25 cellular contexts compared by ENCODE assay signal in the genomic region with DNA sequence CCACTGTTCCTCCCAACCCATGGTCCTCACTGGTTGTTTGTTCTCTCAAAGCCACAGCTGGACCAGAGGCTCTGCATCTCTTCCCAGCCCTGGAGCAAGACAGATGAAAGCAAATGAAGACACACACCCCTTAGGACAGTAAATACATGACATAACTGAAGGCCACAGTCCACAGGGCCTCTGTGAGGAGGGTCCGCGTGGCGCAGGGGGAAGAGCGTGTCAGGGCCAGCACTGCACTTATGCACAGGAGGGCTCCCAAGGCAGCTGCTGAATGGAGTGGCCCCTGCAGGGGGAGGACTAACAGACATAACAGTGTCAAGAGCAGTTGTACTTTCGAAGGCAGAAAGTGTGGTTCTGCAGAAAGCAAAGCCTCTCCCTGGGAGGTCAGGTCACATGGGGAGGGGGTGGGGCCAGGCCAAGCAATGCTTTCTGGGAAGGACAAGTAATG.
DNase-seq lines count a peak whose midpoint lies in the region; ATAC-seq, FAIRE-seq and TF ChIP-seq lines count a peak whose summit lies in the region.
"Had no signal": no experiment of that assay in that cellular context is flagged by ENCODE, and none has a peak within 500 bp of the region (broad histone marks: within the 10 kb centered on the region; RNA-seq: fewer than 3 reads in every experiment).

No MANE protein-coding gene starts in this region.

- H3K9me3 Mint-ChIP-seq in CD4-positive, CD25-positive, alpha-beta regulatory T cell: no peaks in the 10 kb centered on the region
- H3K9me3 Mint-ChIP-seq in brain (no peaks in the 10 kb centered on the region), neural progenitor cell (no peaks in the 10 kb centered on the region)
- H3K9me3 Mint-ChIP-seq: activated B cell treated with CpG ODN at 0.5 μM for 24 hours; activated CD4-positive, alpha-beta memory T cell treated with anti-CD3 and anti-CD28 coated beads for 36 hours; CD8-positive, alpha-beta memory T cell had no signal

- no peaks in the 10 kb centered on the region for H3F3A ChIP-seq in neural progenitor cell (ENCODE audit: low read depth)

- no peak overlapping the region for H3K27ac ChIP-seq in CD4-positive, CD25-positive, alpha-beta regulatory T cell (ENCODE audit: insufficient read depth, low read length, poor library complexity, severe bottlenecking)
- no peak overlapping the region for H3K27ac ChIP-seq in HEK293 (ENCODE audit: extremely low read depth, low read depth, low read length)
- no peak overlapping the region for H3K27ac ChIP-seq in neural progenitor cell
- H3K27ac ChIP-seq: adrenal gland, prostate gland had no signal

- no peak overlapping the region for H3K9ac ChIP-seq in neural progenitor cell

- peaks cover 6% of the 10 kb centered on the region for H3K36me3 Mint-ChIP-seq in CD4-positive, CD25-positive, alpha-beta regulatory T cell
- H3K36me3 Mint-ChIP-seq in brain (no peaks in the 10 kb centered on the region), neural progenitor cell (no peaks in the 10 kb centered on the region)
- H3K36me3 Mint-ChIP-seq: activated CD4-positive, alpha-beta memory T cell treated with anti-CD3 and anti-CD28 coated beads for 36 hours had no signal

- no peaks in the 10 kb centered on the region for H3K27me3 Mint-ChIP-seq in CD4-positive, CD25-positive, alpha-beta regulatory T cell
- H3K27me3 Mint-ChIP-seq in brain: peaks cover 3% of the 10 kb centered on the region
- H3K27me3 Mint-ChIP-seq in neural progenitor cell (ENCODE audit: insufficient read depth, low read depth): peaks cover 5% of the 10 kb centered on the region
- H3K27me3 Mint-ChIP-seq: activated B cell treated with CpG ODN at 0.5 μM for 24 hours; activated CD4-positive, alpha-beta memory T cell treated with anti-CD3 and anti-CD28 coated beads for 36 hours had no signal

- peak overlapping the region in 2 of 3 donors; percentile 28 to 49 for H3K27ac Mint-ChIP-seq in CD4-positive, CD25-positive, alpha-beta regulatory T cell
- peak overlapping the region in 4 of 5 experiments; percentile 18 to 66 (median 42) for H3K27ac Mint-ChIP-seq in brain
- H3K27ac Mint-ChIP-seq in neural progenitor cell: peak overlapping the region; percentile 36
- H3K27ac Mint-ChIP-seq: activated B cell treated with CpG ODN at 0.5 μM for 24 hours; activated CD4-positive, alpha-beta memory T cell treated with anti-CD3 and anti-CD28 coated beads for 36 hours had no signal

- H3K4me1 ChIP-seq in CD4-positive, CD25-positive, alpha-beta regulatory T cell (ENCODE audit: control insufficient read depth, insufficient read depth, low read length, poor library complexity, severe bottlenecking): no peaks in the 10 kb centered on the region
- peaks cover 2% of the 10 kb centered on the region; the same call in 1 of the 2 replicates for H3K4me1 ChIP-seq in HEK293 (ENCODE audit: control insufficient read depth, insufficient read depth, low read length)
- no peaks in the 10 kb centered on the region for H3K4me1 ChIP-seq in neural progenitor cell

- H3K4me3 ChIP-seq in CD4-positive, CD25-positive, alpha-beta regulatory T cell (ENCODE audit: low read depth, low read length): no peak overlapping the region
- no peak overlapping the region for H3K4me3 ChIP-seq in HEK293 (ENCODE audit: low read depth, low read length)
- no peak overlapping the region for H3K4me3 ChIP-seq in neural progenitor cell
- H3K4me3 ChIP-seq: adrenal gland, heart right ventricle, prostate gland, skin epidermis, tibial nerve had no signal

- peak in 1 of 3 donors; percentile 4 for DNase-seq in CD4-positive, CD25-positive, alpha-beta regulatory T cell
- no peak for DNase-seq in neural progenitor cell (ENCODE audit: low spot score)
- DNase-seq in GM03348 (ENCODE audit: low spot score): no peak
- DNase-seq in urothelium cell line (ENCODE audit: low spot score): no peak
- DNase-seq in NCI-H187 treated with DMSO at 0.1 percent for 48 hours (lab: John Stamatoyannopoulos, UW): no peak
- DNase-seq: activated B cell treated with CpG ODN at 0.5 μM for 24 hours; activated CD4-positive, alpha-beta memory T cell treated with anti-CD3 and anti-CD28 coated beads for 36 hours; activated effector memory CD4-positive, alpha-beta T cell treated with anti-CD3 and anti-CD28 coated beads, Interleukin-2, amount 50 U/mL, for 16 hours; activated T-cell treated with anti-CD3 and anti-CD28 coated beads for 4 hours; adrenal gland; CD8-positive, alpha-beta memory T cell; MM.1S; NCI-H146; NCI-H774; OCI-M1; stimulated activated CD4-positive, alpha-beta T cell treated with anti-CD3 and anti-CD28 coated beads, Interleukin-2, amount 100 ng/mL, for 24 hours; stimulated activated naive CD4-positive, alpha-beta T cell; T1000 had no signal

- H3K27me3 ChIP-seq in CD4-positive, CD25-positive, alpha-beta regulatory T cell (ENCODE audit: control insufficient read depth, insufficient read depth, low read length): no peaks in the 10 kb centered on the region
- no peaks in the 10 kb centered on the region for H3K27me3 ChIP-seq in neural progenitor cell
- H3K27me3 ChIP-seq: adrenal gland, heart right ventricle, tibial nerve had no signal

- peaks cover 0 to 15% (median 3%) of the 10 kb centered on the region in 4 donors for H3K4me1 Mint-ChIP-seq in CD4-positive, CD25-positive, alpha-beta regulatory T cell
- H3K4me1 Mint-ChIP-seq in brain (peaks cover 72% of the 10 kb centered on the region), neural progenitor cell (peaks cover 12% of the 10 kb centered on the region)

- H3K4me2 ChIP-seq in neural progenitor cell: no peak overlapping the region

- no peak for ATAC-seq in CD4-positive, CD25-positive, alpha-beta regulatory T cell (ENCODE audit: low read depth in 2 of 2)
- ATAC-seq in HG02981 (IDR thresholded peaks at IDR 0.05; ENCODE audit: unreplicated experiment): no peak
- ATAC-seq: heart right ventricle had no signal

- POLR2A ChIA-PET in HEK293 (lab: Yijun Ruan, JAX): no interaction called here

- peaks cover 8% of the 10 kb centered on the region for H3K36me3 ChIP-seq in CD4-positive, CD25-positive, alpha-beta regulatory T cell (ENCODE audit: control insufficient read depth, insufficient read depth, low read length)
- H3K36me3 ChIP-seq in HEK293 (ENCODE audit: control insufficient read depth in 2 of 2, insufficient read depth in 1 of 2, low read length in 2 of 2) (no peaks in the 10 kb centered on the region), neural progenitor cell (no peaks in the 10 kb centered on the region)
- H3K36me3 ChIP-seq: adrenal gland, prostate gland, tibial nerve had no signal

- TF ChIP-seq CTCF in HEK293 (tag by site-specific recombination; IDR thresholded peaks at IDR 0.05) (no peak), brain (conservative IDR thresholded peaks at IDR 0.05) (no peak), neural progenitor cell (IDR thresholded peaks at IDR 0.05) (no peak)

- no peaks in the 10 kb centered on the region for H3K9me3 ChIP-seq in CD4-positive, CD25-positive, alpha-beta regulatory T cell (ENCODE audit: control insufficient read depth in 2 of 2, low read length in 2 of 2)
- H3K9me3 ChIP-seq in HEK293 (ENCODE audit: control insufficient read depth, insufficient read depth, low read depth, low read length): no peaks in the 10 kb centered on the region
- no peaks in the 10 kb centered on the region for H3K9me3 ChIP-seq in neural progenitor cell (ENCODE audit: low read depth)
- H3K9me3 ChIP-seq: adrenal gland, heart right ventricle, prostate gland, tibial nerve had no signal

- peaks cover 17% of the 10 kb centered on the region for H4K20me1 ChIP-seq in neural progenitor cell (ENCODE audit: low read depth)

- H3K4me3 Mint-ChIP-seq in CD4-positive, CD25-positive, alpha-beta regulatory T cell: no peak overlapping the region
- H3K4me3 Mint-ChIP-seq in brain (no peak overlapping the region), neural progenitor cell (no peak overlapping the region)
- H3K4me3 Mint-ChIP-seq: activated B cell treated with CpG ODN at 0.5 μM for 24 hours; activated CD4-positive, alpha-beta memory T cell treated with anti-CD3 and anti-CD28 coated beads for 36 hours; CD8-positive, alpha-beta memory T cell had no signal

- no peaks in the 10 kb centered on the region for H3K79me2 ChIP-seq in neural progenitor cell (ENCODE audit: low read depth)

- CTCF ChIA-PET in HEK293 (lab: Yijun Ruan, JAX): interaction anchor here (0.6 kb wide), 1 partner anchor 132 kb away, joined by 3 read pairs; no protein-coding TSS in a partner anchor

- FAIRE-seq in urothelium cell line (lab: Jason Lieb, UNC): no peak

- no peak overlapping the region for H2AFZ ChIP-seq in neural progenitor cell (replicated peaks)

TF ChIP-seq in HEK293, 187 proteins besides CTCF, POLR2A, EP300 and RAD21:
- TF ChIP-seq, protein P1, sequence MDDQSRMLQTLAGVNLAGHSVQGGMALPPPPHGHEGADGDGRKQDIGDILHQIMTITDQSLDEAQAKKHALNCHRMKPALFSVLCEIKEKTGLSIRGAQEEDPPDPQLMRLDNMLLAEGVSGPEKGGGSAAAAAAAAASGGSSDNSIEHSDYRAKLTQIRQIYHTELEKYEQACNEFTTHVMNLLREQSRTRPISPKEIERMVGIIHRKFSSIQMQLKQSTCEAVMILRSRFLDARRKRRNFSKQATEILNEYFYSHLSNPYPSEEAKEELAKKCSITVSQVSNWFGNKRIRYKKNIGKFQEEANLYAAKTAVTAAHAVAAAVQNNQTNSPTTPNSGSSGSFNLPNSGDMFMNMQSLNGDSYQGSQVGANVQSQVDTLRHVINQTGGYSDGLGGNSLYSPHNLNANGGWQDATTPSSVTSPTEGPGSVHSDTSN (CRISPR knock-in tag; IDR thresholded peaks at IDR 0.05): no peak
- TF ChIP-seq GLIS1 (tag by site-specific recombination; IDR thresholded peaks at IDR 0.05): peak; percentile 54
- TF ChIP-seq ZIC2 (tag by site-specific recombination; IDR thresholded peaks at IDR 0.05): peak; percentile 57
